Comparison of ENCODE assay signal across 27 cellular contexts in genomic region chr11:85939099-85940015, GRCh38.
DNase-seq lines count a peak whose midpoint lies in the region; ATAC-seq and TF ChIP-seq lines count a peak whose summit lies in the region.
"Had no signal": no experiment of that assay in that cellular context is flagged by ENCODE, and none has a peak within 500 bp of the region (broad histone marks: within the 10 kb centered on the region; RNA-seq: fewer than 3 reads in every experiment).

No MANE protein-coding gene starts in this region.

- H3K4me1 ChIP-seq in mucosa of descending colon (ENCODE audit: low read depth): no peaks in the 10 kb centered on the region
- H3K4me1 ChIP-seq: Caco-2, foreskin keratinocyte had no signal

- no peaks in the 10 kb centered on the region for H3K36me3 ChIP-seq in mucosa of descending colon (ENCODE audit: low read depth)
- H3K36me3 ChIP-seq: esophagus squamous epithelium, heart right ventricle, tibial nerve had no signal

- ATAC-seq in activated CD8-positive, alpha-beta memory T cell treated with anti-CD3 and anti-CD28 coated beads, Interleukin-2, amount 10 ng/mL, durations not matched to agents 7 days and 5 days: peak; percentile 70
- ATAC-seq in HG02610 (IDR thresholded peaks at IDR 0.05; ENCODE audit: unreplicated experiment): peak; percentile 50
- ATAC-seq in mucosa of descending colon: peak; percentile 71
- ATAC-seq: foreskin keratinocyte, heart right ventricle had no signal

- H3K9me3 Mint-ChIP-seq in activated CD8-positive, alpha-beta memory T cell treated with anti-CD3 and anti-CD28 coated beads, Interleukin-2, amount 10 ng/mL, durations not matched to agents 7 days and 5 days (ENCODE audit: low read depth): peaks cover 3% of the 10 kb centered on the region
- H3K9me3 Mint-ChIP-seq: activated naive CD8-positive, alpha-beta T cell treated with anti-CD3 and anti-CD28 coated beads for 36 hours had no signal

- intact Hi-C loops in mucosa of descending colon (cut with DNase I, micrococcal nuclease): loop anchor here in 1 of 2 donors (5.0 to 10.0 kb wide), 2 partner anchors 275 to 353 kb away; no protein-coding TSS in a partner anchor
- intact Hi-C loops in posterior cingulate gyrus (cut with DNase I): loop anchor here (5.0 to 10.0 kb wide), 2 partner anchors 105 to 353 kb away; no protein-coding TSS in a partner anchor

- H3K27ac Mint-ChIP-seq in activated CD8-positive, alpha-beta memory T cell treated with anti-CD3 and anti-CD28 coated beads, Interleukin-2, amount 10 ng/mL, durations not matched to agents 7 days and 5 days: no peak overlapping the region
- H3K27ac Mint-ChIP-seq: activated naive CD8-positive, alpha-beta T cell treated with anti-CD3 and anti-CD28 coated beads for 36 hours; IgD-negative memory B cell; nephron had no signal

- H3K36me3 Mint-ChIP-seq in activated CD8-positive, alpha-beta memory T cell treated with anti-CD3 and anti-CD28 coated beads, Interleukin-2, amount 10 ng/mL, durations not matched to agents 7 days and 5 days: peaks cover 9% of the 10 kb centered on the region
- H3K36me3 Mint-ChIP-seq: activated naive CD8-positive, alpha-beta T cell treated with anti-CD3 and anti-CD28 coated beads for 36 hours had no signal

- H3K27me3 Mint-ChIP-seq in activated CD8-positive, alpha-beta memory T cell treated with anti-CD3 and anti-CD28 coated beads, Interleukin-2, amount 10 ng/mL, durations not matched to agents 7 days and 5 days: no peaks in the 10 kb centered on the region
- H3K27me3 Mint-ChIP-seq: IgD-negative memory B cell had no signal

- no peak for DNase-seq in activated CD8-positive, alpha-beta memory T cell treated with anti-CD3 and anti-CD28 coated beads, Interleukin-2, amount 10 ng/mL, durations not matched to agents 7 days and 5 days
- DNase-seq in activated CD8-positive, alpha-beta memory T cell treated with anti-CD3 and anti-CD28 coated beads, Interleukin-2, amount 50 U/mL, for 48 hours: no peak
- DNase-seq in NCI-H748 (lab: John Stamatoyannopoulos, UW; ENCODE audit: unreplicated experiment) (peak; percentile 50), mucosa of descending colon (no peak), GOT3 (lab: John Stamatoyannopoulos, UW) (no peak), posterior cingulate gyrus (no peak)
- DNase-seq: activated CD4-positive, alpha-beta T cell treated with anti-CD3 and anti-CD28 coated beads for 4 hours; activated effector memory CD4-positive, alpha-beta T cell treated with Interleukin-2 at 50 U/mL for 16 hours; activated naive CD8-positive, alpha-beta T cell treated with anti-CD3 and anti-CD28 coated beads for 36 hours; aorta; Caco-2; DND-41; esophagus squamous epithelium; foreskin keratinocyte; GF-D8; heart right ventricle; kidney; NCI-H2081; NCI-H226; NCI-H774; stimulated activated CD4-positive, alpha-beta T cell treated with anti-CD3 and anti-CD28 coated beads, Interleukin-4, amount 100 ng/mL, for 1 hour; SW 1271 had no signal

- no peak overlapping the region for H3K4me3 ChIP-seq in mucosa of descending colon
- H3K4me3 ChIP-seq: esophagus squamous epithelium, heart right ventricle, lung, tibial nerve had no signal

- no peak for TF ChIP-seq CTCF in mucosa of descending colon (IDR thresholded peaks at IDR 0.05)

- H3K4me3 Mint-ChIP-seq in activated CD8-positive, alpha-beta memory T cell treated with anti-CD3 and anti-CD28 coated beads, Interleukin-2, amount 10 ng/mL, durations not matched to agents 7 days and 5 days: no peak overlapping the region
- H3K4me3 Mint-ChIP-seq: activated naive CD8-positive, alpha-beta T cell treated with anti-CD3 and anti-CD28 coated beads for 36 hours; IgD-negative memory B cell; nephron had no signal

- CTCF ChIA-PET in activated CD8-positive, alpha-beta memory T cell treated with anti-CD3 and anti-CD28 coated beads, Interleukin-2, amount 10 ng/mL, durations not matched to agents 7 days and 5 days (lab: Charles Lee): interaction anchor here (0.7 to 2.2 kb wide), 2 partner anchors 20 to 84 kb away, joined by 3 to 6 read pairs; partner anchors contain the start of gene CCDC83

- no peaks in the 10 kb centered on the region for H3K9me3 ChIP-seq in mucosa of descending colon
- H3K9me3 ChIP-seq: esophagus squamous epithelium, heart right ventricle, tibial nerve had no signal

- peaks cover 16% of the 10 kb centered on the region for H3K4me1 Mint-ChIP-seq in activated CD8-positive, alpha-beta memory T cell treated with anti-CD3 and anti-CD28 coated beads, Interleukin-2, amount 10 ng/mL, durations not matched to agents 7 days and 5 days
- H3K4me1 Mint-ChIP-seq: IgD-negative memory B cell, nephron had no signal
